32 cellular contexts compared by ENCODE assay signal in genomic region chr6:144876689-144877088, GRCh38.
"Had no signal": no experiment of that assay in that cellular context is flagged by ENCODE, and none has a peak within 500 bp of the region (broad histone marks: within the 10 kb centered on the region; RNA-seq: fewer than 3 reads in every experiment).

No MANE protein-coding gene starts in this region.

- H3K27me3 ChIP-seq: adrenal gland, ascending aorta, body of pancreas, brain microvascular endothelial cell, breast epithelium, cardiac muscle cell had no signal

- H3K9me3 ChIP-seq: adrenal gland, ascending aorta, body of pancreas, breast epithelium had no signal

- FAIRE-seq: bronchial epithelial cell had no signal

- H3K4me1 ChIP-seq: adrenal gland, ascending aorta, body of pancreas, breast epithelium had no signal

- DNase-seq: activated effector memory CD4-positive, alpha-beta T cell treated with anti-CD3 and anti-CD28 coated beads, Interleukin-2, amount 50 U/mL, for 16 hours; activated effector memory CD4-positive, alpha-beta T cell treated with Interleukin-2 at 50 U/mL for 16 hours; activated gamma-delta T cell; activated gamma-delta T cell treated with Interleukin-2 at 50 U/mL for 16 hours; activated naive CD4-positive, alpha-beta T cell; activated naive CD4-positive, alpha-beta T cell treated with anti-CD3 and anti-CD28 coated beads for 36 hours; activated naive CD4-positive, alpha-beta T cell treated with anti-CD3 and anti-CD28 coated beads, Interleukin-2, amount 10 ng/mL, durations not matched to agents 7 days and 5 days; activated naive CD4-positive, alpha-beta T cell treated with anti-CD3 and anti-CD28 coated beads, Interleukin-2, amount 50 U/mL, for 16 hours; activated naive CD4-positive, alpha-beta T cell treated with Interleukin-2 at 50 U/mL for 16 hours; activated naive CD8-positive, alpha-beta T cell treated with anti-CD3 and anti-CD28 coated beads for 36 hours; activated naive CD8-positive, alpha-beta T cell treated with anti-CD3 and anti-CD28 coated beads, Interleukin-2, amount 10 ng/mL, durations not matched to agents 7 days and 5 days; activated naive CD8-positive, alpha-beta T cell treated with anti-CD3 and anti-CD28 coated beads, Interleukin-2, amount 50 U/mL, for 24 hours; activated T-cell treated with anti-CD3 and anti-CD28 coated beads, Interleukin-2, amount 50 U/mL, for 24 hours; activated T-cell treated with anti-CD3 and anti-CD28 coated beads, Interleukin-2, amount 50 U/mL, for 4 hours; activated T-cell treated with anti-CD3 and anti-CD28 coated beads, Interleukin-2, amount 50 U/mL, for 48 hours; activated T-cell treated with anti-CD3 and anti-CD28 coated beads, Interleukin-2, amount 50 U/mL, for 72 hours; adrenal gland; amniotic stem cell; amygdala; anterior cingulate cortex; aorta; body of pancreas; brain microvascular endothelial cell; caudate nucleus; central memory CD4-positive, alpha-beta T cell; cerebellar nuclear complex had no signal

- H3K36me3 ChIP-seq: adrenal gland, ascending aorta, brain microvascular endothelial cell, breast epithelium, cardiac muscle cell had no signal

- ATAC-seq: activated naive CD4-positive, alpha-beta T cell treated with anti-CD3 and anti-CD28 coated beads, Interleukin-2, amount 50 U/mL, for 72 hours; activated naive CD8-positive, alpha-beta T cell treated with anti-CD3 and anti-CD28 coated beads, Interleukin-2, amount 50 U/mL, for 24 hours; activated T-cell treated with anti-CD3 and anti-CD28 coated beads, Interleukin-2, amount 50 U/mL, for 4 hours; activated T-cell treated with anti-CD3 and anti-CD28 coated beads, Interleukin-2, amount 50 U/mL, for 72 hours; activated T-helper 17 cell treated with anti-CD3 and anti-CD28 coated beads, Interleukin-2, amount 50 U/mL, for 72 hours; body of pancreas had no signal

- H3K27ac ChIP-seq: adrenal gland, ascending aorta, body of pancreas, brain microvascular endothelial cell, breast epithelium, cardiac muscle cell had no signal

- H3K4me3 ChIP-seq: adrenal gland, ascending aorta, body of pancreas, breast epithelium, cardiac muscle cell had no signal
